8 cellular contexts compared by ENCODE assay signal in genomic region chr3:120743081-120743365, GRCh38. TPM values are rescaled to one million over a fixed set of nuclear protein-coding genes. Genes with fewer than 3 reads are reported as not detected.
DNase-seq lines count a peak whose midpoint lies in the region; ATAC-seq and TF ChIP-seq lines count a peak whose summit lies in the region.

No MANE protein-coding gene starts in this region.

- peaks cover 2% of the 10 kb centered on the region for H3K9me3 Mint-ChIP-seq in activated CD4-positive, alpha-beta T cell treated with anti-CD3 and anti-CD28 coated beads for 36 hours (ENCODE audit: low read depth)
- peaks cover 6% of the 10 kb centered on the region for H3K9me3 Mint-ChIP-seq in glutamatergic neuron (ENCODE audit: unreplicated experiment)
- H3K9me3 Mint-ChIP-seq in stimulated activated memory B cell treated with anti-CD40 and anti-IgM and Interleukin-4, amounts not matched to agents 10 μg/mL and 1 μg/mL and 100 μg/mL, for 72 hours = no peaks in the 10 kb centered on the region

- H3K4me3 ChIP-seq in WI38 (ENCODE audit: low read depth, low read length) = peak overlapping the region; percentile 84

- no peaks in the 10 kb centered on the region for H3K27me3 Mint-ChIP-seq in activated CD4-positive, alpha-beta T cell treated with anti-CD3 and anti-CD28 coated beads for 36 hours
- peaks cover 8% of the 10 kb centered on the region for H3K27me3 Mint-ChIP-seq in glutamatergic neuron (ENCODE audit: unreplicated experiment)
- H3K27me3 Mint-ChIP-seq in stimulated activated memory B cell treated with anti-CD40 and anti-IgM and Interleukin-4, amounts not matched to agents 10 μg/mL and 1 μg/mL and 100 μg/mL, for 72 hours = no peaks in the 10 kb centered on the region

- H3K27ac Mint-ChIP-seq in activated CD4-positive, alpha-beta T cell treated with anti-CD3 and anti-CD28 coated beads for 36 hours = peak overlapping the region; percentile 95
- H3K27ac Mint-ChIP-seq in glutamatergic neuron (ENCODE audit: unreplicated experiment) = peak overlapping the region; percentile 88
- H3K27ac Mint-ChIP-seq in stimulated activated memory B cell treated with anti-CD40 and anti-IgM and Interleukin-4, amounts not matched to agents 10 μg/mL and 1 μg/mL and 100 μg/mL, for 72 hours = peak overlapping the region; percentile 99

- H3K36me3 Mint-ChIP-seq in activated CD4-positive, alpha-beta T cell treated with anti-CD3 and anti-CD28 coated beads for 36 hours (ENCODE audit: low read depth) = peaks cover 27% of the 10 kb centered on the region
- H3K36me3 Mint-ChIP-seq in glutamatergic neuron (ENCODE audit: unreplicated experiment) = no peaks in the 10 kb centered on the region
- H3K36me3 Mint-ChIP-seq in stimulated activated memory B cell treated with anti-CD40 and anti-IgM and Interleukin-4, amounts not matched to agents 10 μg/mL and 1 μg/mL and 100 μg/mL, for 72 hours = peaks cover 4% of the 10 kb centered on the region

- no peak for TF ChIP-seq POLR2A in GM18505 (IDR thresholded peaks at IDR 0.05; ENCODE audit: borderline replicate concordance, extremely low read depth, insufficient read depth, insufficient read length)

- no peak for ATAC-seq in activated CD4-positive, alpha-beta T cell treated with anti-CD3 and anti-CD28 coated beads for 36 hours
- ATAC-seq in stimulated activated memory B cell treated with anti-CD40 and anti-IgM and Interleukin-4, amounts not matched to agents 10 μg/mL and 1 μg/mL and 100 μg/mL, for 72 hours = no peak
- ATAC-seq in GM18505 (IDR thresholded peaks at IDR 0.05; ENCODE audit: unreplicated experiment) (no peak), HG03025 (IDR thresholded peaks at IDR 0.05; ENCODE audit: low FRiP score, unreplicated experiment) (no peak)

- POLR2A ChIA-PET in activated CD4-positive, alpha-beta T cell treated with anti-CD3 and anti-CD28 coated beads for 36 hours (lab: Charles Lee) = interaction anchor here (0.7 to 1.5 kb wide), 3 partner anchors 21 to 147 kb away, joined by 3 to 5 read pairs (median 4); partner anchors contain the start of gene NDUFB4

- CTCF ChIA-PET in activated CD4-positive, alpha-beta T cell treated with anti-CD3 and anti-CD28 coated beads for 36 hours (lab: Charles Lee) = interaction anchor here (0.9 to 3.8 kb wide), 2 partner anchors 145 to 183 kb away, joined by 3 to 17 read pairs; no protein-coding TSS in a partner anchor

- TF ChIP-seq CTCF in WI38 (IDR thresholded peaks at IDR 0.05; ENCODE audit: low read depth, low read length) (no peak), glutamatergic neuron (IDR thresholded peaks at IDR 0.05; ENCODE audit: partially characterized antibody, unreplicated experiment) (no peak)

- H3K4me3 Mint-ChIP-seq in activated CD4-positive, alpha-beta T cell treated with anti-CD3 and anti-CD28 coated beads for 36 hours = peak overlapping the region; percentile 98
- H3K4me3 Mint-ChIP-seq in glutamatergic neuron (ENCODE audit: unreplicated experiment) = peak overlapping the region; percentile 87
- H3K4me3 Mint-ChIP-seq in stimulated activated memory B cell treated with anti-CD40 and anti-IgM and Interleukin-4, amounts not matched to agents 10 μg/mL and 1 μg/mL and 100 μg/mL, for 72 hours = peak overlapping the region; percentile 96

- intact Hi-C loops in activated CD4-positive, alpha-beta T cell treated with anti-CD3 and anti-CD28 coated beads for 36 hours (cut with DNase I, micrococcal nuclease) = loop anchor here (2.0 to 10.0 kb wide), 4 partner anchors 1066 to 1640 kb away; partner anchors contain the start of genes COX17 (in 2 of the 2), MIX23 (in 1 of the 2) and TMEM39A (in 1 of the 2)

- H3K4me1 Mint-ChIP-seq in activated CD4-positive, alpha-beta T cell treated with anti-CD3 and anti-CD28 coated beads for 36 hours = peaks cover 28% of the 10 kb centered on the region
- peaks cover 20% of the 10 kb centered on the region for H3K4me1 Mint-ChIP-seq in glutamatergic neuron (ENCODE audit: low read depth, unreplicated experiment)
- H3K4me1 Mint-ChIP-seq in stimulated activated memory B cell treated with anti-CD40 and anti-IgM and Interleukin-4, amounts not matched to agents 10 μg/mL and 1 μg/mL and 100 μg/mL, for 72 hours = peaks cover 41% of the 10 kb centered on the region

- DNase-seq in activated CD4-positive, alpha-beta T cell treated with anti-CD3 and anti-CD28 coated beads for 36 hours = no peak
- DNase-seq in activated CD4-positive, alpha-beta T cell treated with anti-CD3 and anti-CD28 coated beads, Interleukin-2, amount 50 U/mL, for 4 hours = no peak
- no peak for DNase-seq in glutamatergic neuron
- DNase-seq in NCI-H226 = no peak

RNA-seq across cellular contexts. Expression of gene GTF2E1, which starts 0.5 kb away (rescaled TPM):
- 10 to 100 TPM; 26.1 to 27.0 TPM for total RNA-seq in activated CD4-positive, alpha-beta T cell treated with anti-CD3 and anti-CD28 coated beads for 36 hours
- 40.5 TPM for total RNA-seq in glutamatergic neuron (ENCODE audit: unreplicated experiment)

RNA-seq across cellular contexts. Expression of gene RABL3, which starts 0.7 kb away (rescaled TPM):
- 10 to 100 TPM; 35.5 to 37.8 TPM for total RNA-seq in activated CD4-positive, alpha-beta T cell treated with anti-CD3 and anti-CD28 coated beads for 36 hours
- total RNA-seq in glutamatergic neuron (ENCODE audit: unreplicated experiment) = 12.6 TPM
